ENCODE assay signal across 8 cellular contexts in genomic region chr15:60916674-60917468, GRCh38.
A peak's percentile ranks its signal among the peaks of the same experiment; 100 is the strongest.
DNase-seq lines count a peak whose midpoint lies in the region; ATAC-seq, FAIRE-seq and TF ChIP-seq lines count a peak whose summit lies in the region.

No MANE protein-coding gene starts in this region.

- 27 to 29% methylated on average over 8 of the region's 8 CpGs for WGBS in heart right ventricle, 2 donors

- intact Hi-C loops in heart right ventricle (cut with DNase I) = loop anchor here (1.0 to 10.0 kb wide), 17 partner anchors 128 to 918 kb away; partner anchors contain the start of gene RORA (in 1 of the 10)

- peak; percentile 72 to 92 (median 86) for TF ChIP-seq CTCF in heart right ventricle (IDR thresholded peaks at IDR 0.05)

- FAIRE-seq in urothelium cell line (lab: Jason Lieb, UNC) = peak; percentile 52

- H3K27ac ChIP-seq in heart right ventricle = peak overlapping the region; percentile 20 to 68 (median 50)

- H3K27me3 ChIP-seq in adipocyte (replicated peaks; ENCODE audit: control insufficient read depth, insufficient read depth, low read length) (no peaks in the 10 kb centered on the region), heart right ventricle (no peaks in the 10 kb centered on the region)

- H3K9me3 ChIP-seq in adipocyte (ENCODE audit: control insufficient read depth, low read length) (no peaks in the 10 kb centered on the region), heart right ventricle (no peaks in the 10 kb centered on the region)

- peak overlapping the region; percentile 78 for H3K9ac ChIP-seq in adipocyte (ENCODE audit: low read length)

- H3K36me3 ChIP-seq in adipocyte (ENCODE audit: control insufficient read depth, insufficient read depth, low read length, severe bottlenecking) = no peaks in the 10 kb centered on the region
- no peaks in the 10 kb centered on the region for H3K36me3 ChIP-seq in heart right ventricle

- H3K4me3 ChIP-seq in adipocyte (ENCODE audit: low read length) (peak overlapping the region; percentile 77), heart right ventricle (peak overlapping the region in 4 of 10 donors; percentile 3 to 25 (median 16))

- peak; percentile 65 for DNase-seq in GM04504 (ENCODE audit: low read depth)
- DNase-seq in HCEC 1CT = peak; percentile 80
- peak; percentile 71 for DNase-seq in NAMALWA (ENCODE audit: low spot score)
- peak; percentile 67 for DNase-seq in SW480 (ENCODE audit: low spot score)
- peak; percentile 94 for DNase-seq in adipocyte (ENCODE audit: low read depth)
- peak; percentile 83 to 89 for DNase-seq in heart right ventricle
- peak; percentile 80 for DNase-seq in putamen (ENCODE audit: low spot score)
- peak; percentile 84 for DNase-seq in urothelium cell line (ENCODE audit: low spot score)

- H3K4me1 ChIP-seq in adipocyte (ENCODE audit: control insufficient read depth, insufficient read depth, low read length) (peaks cover 42% of the 10 kb centered on the region), heart right ventricle (peaks cover 0 to 40% (median 26%) of the 10 kb centered on the region in 9 donors)

- ATAC-seq in heart right ventricle = peak; percentile 85 to 92 (median 88)
